ENCODE assay signal across 8 cellular contexts in genomic region chr17:30600062-30600829, GRCh38.
DNase-seq lines count a peak whose midpoint lies in the region; ATAC-seq and TF ChIP-seq lines count a peak whose summit lies in the region.

No MANE protein-coding gene starts in this region.

- H3K9me3 ChIP-seq in ectodermal cell (ENCODE audit: control insufficient read depth, low read length): no peaks in the 10 kb centered on the region
- H3K9me3 ChIP-seq in lower lobe of right lung: no peaks in the 10 kb centered on the region

- TF ChIP-seq CTCF in CD14-positive monocyte (IDR thresholded peaks at IDR 0.05): peak; percentile 74
- peak; percentile 62 for TF ChIP-seq CTCF in lower lobe of right lung (IDR thresholded peaks at IDR 0.05)

- peaks cover 0 to 5% (median 3%) of the 10 kb centered on the region in 7 donors for H3K9me3 Mint-ChIP-seq in CD14-positive monocyte

- H3K4me1 ChIP-seq in ectodermal cell (ENCODE audit: control insufficient read depth, insufficient read depth, low read length) (no peaks in the 10 kb centered on the region), lower lobe of right lung (peaks cover 13% of the 10 kb centered on the region)

- no peaks in the 10 kb centered on the region for H3K27me3 Mint-ChIP-seq in CD14-positive monocyte (ENCODE audit: low read depth in 3 of 3)

- ATAC-seq in HG03354 (IDR thresholded peaks at IDR 0.05; ENCODE audit: poor library complexity, severe bottlenecking, unreplicated experiment) (peak; percentile 89), lower lobe of right lung (peak; percentile 99)

- H3K4me3 ChIP-seq in ectodermal cell (ENCODE audit: insufficient read depth, low read depth, low read length) (peak overlapping the region; percentile 70), lower lobe of right lung (peak overlapping the region; percentile 89)

- peak; percentile 73 for DNase-seq in CD14-positive monocyte (ENCODE audit: low spot score)
- peak; percentile 93 to 98 for DNase-seq in NCI-H526 (lab: John Stamatoyannopoulos, UW)
- DNase-seq in activated CD4-positive, alpha-beta T cell treated with anti-CD3 and anti-CD28 coated beads, Interleukin-2, amount 50 U/mL, for 48 hours: peak; percentile 77 to 80
- peak; percentile 90 for DNase-seq in lower lobe of right lung
- peak; percentile 30 to 69 (median 34) for DNase-seq in stimulated activated CD4-positive, alpha-beta T cell treated with anti-CD3 and anti-CD28 coated beads, TNF-alpha, amount 100 ng/mL, for 24 hours (ENCODE audit: low read depth in 3 of 3)

- 0 to 1% methylated on average over 78 of the region's 78 CpGs for WGBS in ectodermal cell, 2 experiments

- H3K4me3 Mint-ChIP-seq in CD14-positive monocyte: peak overlapping the region; percentile 98

- H3K4me1 Mint-ChIP-seq in CD14-positive monocyte: peaks cover 28% of the 10 kb centered on the region

- H3K36me3 ChIP-seq in ectodermal cell (ENCODE audit: control insufficient read depth, insufficient read depth, low read length) (no peaks in the 10 kb centered on the region), lower lobe of right lung (no peaks in the 10 kb centered on the region)

- H3K27me3 ChIP-seq in ectodermal cell (ENCODE audit: control insufficient read depth, insufficient read depth, low read length, poor library complexity, severe bottlenecking): no peaks in the 10 kb centered on the region
- H3K27me3 ChIP-seq in lower lobe of right lung (ENCODE audit: low read depth): no peaks in the 10 kb centered on the region

- H3K36me3 Mint-ChIP-seq in CD14-positive monocyte: no peaks in the 10 kb centered on the region

- H3K27ac ChIP-seq in ectodermal cell (ENCODE audit: insufficient read depth, low read depth, low read length, poor library complexity, severe bottlenecking): peak overlapping the region; percentile 96
- peak overlapping the region; percentile 96 for H3K27ac ChIP-seq in lower lobe of right lung

- peak; percentile 93 for TF ChIP-seq POLR2A in GM19193 (IDR thresholded peaks at IDR 0.05; ENCODE audit: extremely low read depth, insufficient read depth, insufficient read length)

- intact Hi-C loops in CD14-positive monocyte (cut with micrococcal nuclease) (no loop called here), lower lobe of right lung (cut with DNase I) (no loop called here)

- peak overlapping the region; percentile 81 to 96 (median 92) for H3K27ac Mint-ChIP-seq in CD14-positive monocyte

Comparison
In these comparisons a context has a peak if more than half of its experiments do, and no peak if none do; other contexts are left out.
1. Peak in every context shown above with its lines: DNase-seq, ATAC-seq, H3K4me3 ChIP-seq and H3K27ac ChIP-seq.
2. DNase-seq: peak in every context shown above with its lines; median percentile 96 in NCI-H526; 90 in lower lobe of right lung; 78 in activated CD4-positive, alpha-beta T cell treated with anti-CD3 and anti-CD28 coated beads, Interleukin-2, amount 50 U/mL, for 48 hours; 73 in CD14-positive monocyte; 34 in stimulated activated CD4-positive, alpha-beta T cell treated with anti-CD3 and anti-CD28 coated beads, TNF-alpha, amount 100 ng/mL, for 24 hours.